In genomic region chr15:84716036-84716732, GRCh38 we compare ENCODE assay signal across 1 cellular context.
TF ChIP-seq lines count a peak whose summit lies in the region.

TSS of gene SEC11A (minus strand) at chr15:84716139. CDS start at chr15:84716075, 64 bp downstream.

TF ChIP-seq in K562, 482 proteins besides CTCF, POLR2A, EP300 and RAD21 (continued from another document and continues in another):
- TF ChIP-seq TRIM25 (IDR thresholded peaks at IDR 0.05; ENCODE audit: borderline replicate concordance) (no peak), ZNF140 (CRISPR knock-in tag; IDR thresholded peaks at IDR 0.05) (no peak), NFIC (IDR thresholded peaks at IDR 0.05) (peak; percentile 66), SIRT6 (IDR thresholded peaks at IDR 0.05; ENCODE audit: low read depth, low read length) (no peak), PCBP2 (IDR thresholded peaks at IDR 0.05; ENCODE audit: low read depth, low read length, poor library complexity, severe bottlenecking) (no peak), POLR3A (IDR thresholded peaks at IDR 0.05; ENCODE audit: borderline replicate concordance, extremely low read depth, insufficient read depth, insufficient read length) (no peak), STAT5A (IDR thresholded peaks at IDR 0.05; ENCODE audit: borderline replicate concordance, low read length) (peak; percentile 26; the same call in 1 of the 2 replicates), PURB (CRISPR knock-in tag; IDR thresholded peaks at IDR 0.05; ENCODE audit: low read depth) (no peak), TGIF2 (CRISPR knock-in tag; IDR thresholded peaks at IDR 0.05) (no peak), ZSCAN32 (CRISPR knock-in tag; IDR thresholded peaks at IDR 0.05) (no peak), RREB1 (CRISPR knock-in tag; IDR thresholded peaks at IDR 0.05) (no peak; the same call in 1 of the 2 replicates), ZNF311 (CRISPR knock-in tag; IDR thresholded peaks at IDR 0.05) (no peak), ZNF133 (CRISPR knock-in tag; IDR thresholded peaks at IDR 0.05) (no peak), PHF21A (IDR thresholded peaks at IDR 0.05; ENCODE audit: borderline replicate concordance, low read depth) (no peak; the same call in 1 of the 2 replicates), ELF4 (CRISPR knock-in tag; IDR thresholded peaks at IDR 0.05) (peak; percentile 70; the same call in 1 of the 2 replicates), FOXJ3 (CRISPR knock-in tag; IDR thresholded peaks at IDR 0.05) (no peak), GTF2A2 (tag; IDR thresholded peaks at IDR 0.05) (0 out of 2 replicates have a peak, but pooled peaks have one; percentile 12), HMG20A (CRISPR knock-in tag; conservative IDR thresholded peaks at IDR 0.05) (no peak), TAF9B (IDR thresholded peaks at IDR 0.05; ENCODE audit: partially characterized antibody) (peak; percentile 81), ZNF134 (CRISPR knock-in tag; conservative IDR thresholded peaks at IDR 0.05) (no peak), CXXC5 (CRISPR knock-in tag; IDR thresholded peaks at IDR 0.05) (peak; percentile 92), PHB2 (IDR thresholded peaks at IDR 0.05; ENCODE audit: low read depth) (no peak; the same call in 1 of the 2 replicates), TOE1 (IDR thresholded peaks at IDR 0.05; ENCODE audit: borderline replicate concordance) (peak; percentile 75), TOE1 (CRISPR knock-in tag; IDR thresholded peaks at IDR 0.05; ENCODE audit: borderline replicate concordance, low read depth) (no peak), RBM39 (optimal IDR thresholded peaks at IDR 0.05; ENCODE audit: low read depth, low read length) (no peak), GABPA (tag; conservative IDR thresholded peaks at IDR 0.05; ENCODE audit: low read depth) (peak; percentile 100), UBTF (IDR thresholded peaks at IDR 0.05; ENCODE audit: borderline replicate concordance in 1 of 2, low read depth in 2 of 2, low read length in 2 of 2) (peak; percentile 98), ZNF57 (CRISPR knock-in tag; IDR thresholded peaks at IDR 0.05) (no peak), NR4A1 (CRISPR knock-in tag; IDR thresholded peaks at IDR 0.05) (no peak), NR4A1 (tag; IDR thresholded peaks at IDR 0.05) (no peak), BHLHE40 (IDR thresholded peaks at IDR 0.05; ENCODE audit: low read length) (peak; percentile 84), HMGXB4 (CRISPR knock-in tag; IDR thresholded peaks at IDR 0.05) (no peak), SRSF9 (IDR thresholded peaks at IDR 0.05; ENCODE audit: borderline replicate concordance, low read depth, low read length) (no peak), ATF3 (IDR thresholded peaks at IDR 0.05) (no peak), ATF3 (CRISPR knock-in tag; conservative IDR thresholded peaks at IDR 0.05) (no peak), MAFF (IDR thresholded peaks at IDR 0.05; ENCODE audit: low read length) (no peak), SOX6 (IDR thresholded peaks at IDR 0.05) (peak; percentile 58), ID3 (CRISPR knock-in tag; IDR thresholded peaks at IDR 0.05) (no peak), ID3 (tag; IDR thresholded peaks at IDR 0.05) (peak; percentile 76), RBM14 (IDR thresholded peaks at IDR 0.05; ENCODE audit: borderline replicate concordance, insufficient read depth, low read depth, low read length) (no peak), ESRRA (IDR thresholded peaks at IDR 0.05; ENCODE audit: borderline replicate concordance, low read depth) (peak; percentile 89), ZKSCAN3 (CRISPR knock-in tag; IDR thresholded peaks at IDR 0.05) (no peak), RBM34 (IDR thresholded peaks at IDR 0.05; ENCODE audit: borderline replicate concordance, insufficient read depth, low read length) (no peak), CREM (IDR thresholded peaks at IDR 0.05; ENCODE audit: low read depth) (peak; percentile 88), BACH1 (tag; IDR thresholded peaks at IDR 0.05) (no peak), TCFL5 (CRISPR knock-in tag; conservative IDR thresholded peaks at IDR 0.05) (no peak), TCF7 (IDR thresholded peaks at IDR 0.05; ENCODE audit: borderline replicate concordance) (0 out of 2 replicates have a peak, but pooled peaks have one; percentile 18), ZHX1 (conservative IDR thresholded peaks at IDR 0.05; ENCODE audit: low read length) (no peak), MIER1 (IDR thresholded peaks at IDR 0.05; ENCODE audit: low read depth) (0 out of 2 replicates have a peak, but pooled peaks have one; percentile 26), USF2 (CRISPR knock-in tag; IDR thresholded peaks at IDR 0.05) (no peak), CCAR2 (IDR thresholded peaks at IDR 0.05; ENCODE audit: low read depth, low read length) (no peak), SMARCA4 (IDR thresholded peaks at IDR 0.05) (peak; percentile 63; the same call in 1 of the 2 replicates), ZNF282 (CRISPR knock-in tag; IDR thresholded peaks at IDR 0.05) (no peak), STAT5B (CRISPR knock-in tag; IDR thresholded peaks at IDR 0.05) (no peak), ZNF143 (CRISPR knock-in tag; IDR thresholded peaks at IDR 0.05) (no peak), ZNF408 (CRISPR knock-in tag; IDR thresholded peaks at IDR 0.05; ENCODE audit: low read depth) (no peak), ZNF586 (CRISPR knock-in tag; conservative IDR thresholded peaks at IDR 0.05) (no peak), ZNF316 (IDR thresholded peaks at IDR 0.05) (peak; percentile 14; the same call in 1 of the 2 replicates)
